ENCODE assay signal across 8 cellular contexts in the genomic region with DNA sequence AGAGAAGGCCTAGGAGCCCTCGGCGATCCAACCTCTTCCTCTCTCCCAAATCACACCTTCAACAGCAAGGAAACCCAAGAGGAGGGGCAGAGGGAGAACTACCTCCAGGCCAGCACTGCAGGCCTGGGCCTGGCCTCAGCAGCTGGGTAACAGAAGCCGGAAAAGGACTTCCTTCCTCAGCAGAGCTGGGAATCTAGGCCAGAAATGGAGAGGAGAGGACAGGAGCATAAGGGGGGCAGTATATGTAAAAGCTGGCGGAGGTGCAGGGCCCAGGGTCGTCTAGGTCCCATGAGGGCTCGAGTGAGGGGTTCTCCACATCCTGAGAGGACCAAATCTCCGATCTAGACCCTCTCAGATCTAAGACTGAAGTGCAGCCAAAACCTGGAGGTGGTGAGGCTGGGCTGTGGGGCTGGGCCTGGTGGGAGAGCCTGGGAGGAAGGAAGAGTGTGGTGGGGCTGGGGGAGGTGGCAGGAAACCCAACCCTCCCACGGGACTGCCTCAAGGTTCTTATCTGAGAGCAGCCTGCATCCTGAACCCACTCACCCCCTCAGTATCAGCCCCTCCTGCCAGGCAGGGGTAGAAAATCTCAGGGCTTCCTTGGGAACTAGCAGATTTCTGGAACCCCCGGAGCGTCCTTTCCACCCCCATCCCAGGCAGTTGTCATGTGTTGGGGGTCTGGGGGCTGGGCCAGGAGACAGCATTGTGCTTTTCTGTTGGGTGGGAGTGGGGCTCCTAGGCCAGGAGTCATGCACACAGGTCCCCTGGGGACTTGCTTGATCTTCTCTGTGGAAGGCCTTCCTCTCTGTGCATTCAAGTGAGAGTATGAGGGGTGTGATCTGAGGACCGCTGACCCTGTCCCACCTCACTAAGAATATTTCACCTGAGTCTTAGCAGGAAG. TPM values are rescaled to one million over a fixed set of nuclear protein-coding genes. Genes with fewer than 3 reads are reported as not detected.
DNase-seq lines count a peak whose midpoint lies in the region; ATAC-seq and TF ChIP-seq lines count a peak whose summit lies in the region.

No MANE protein-coding gene starts in this region.

- TF ChIP-seq CTCF in lower lobe of right lung (IDR thresholded peaks at IDR 0.05) (no peak), H9 (conservative IDR thresholded peaks at IDR 0.05) (no peak)

- no peak overlapping the region for H2BK120ac ChIP-seq in H9 (ENCODE audit: low read depth, low read length, poor library complexity, severe bottlenecking)

- POLR2A ChIA-PET in CD4-positive, alpha-beta memory T cell (lab: Charles Lee; ENCODE audit: partially characterized antibody): interaction anchor here (1.2 to 4.0 kb wide), 3 partner anchors 9 to 32 kb away, joined by 3 to 23 read pairs (median 4); a partner anchor contains a TSS

- H3K14ac ChIP-seq in H9 (ENCODE audit: insufficient read depth, low read length): no peak overlapping the region

- no CpG with 5 or more reads among the region's 11 CpGs for WGBS in H9 (ENCODE audit: extremely low coverage, insufficient read length, low lambda C conversion rate)

- H4K91ac ChIP-seq in H9 (ENCODE audit: insufficient read length, low read depth, low read length): no peak overlapping the region

- no peak overlapping the region for H4K8ac ChIP-seq in H9 (replicated peaks; ENCODE audit: insufficient read length, low read depth, low read length)

- no peak overlapping the region for H2BK15ac ChIP-seq in H9 (ENCODE audit: low read depth, low read length)

- peaks cover 47 to 71% (median 57%) of the 10 kb centered on the region in 4 donors for H3K4me1 Mint-ChIP-seq in CD4-positive, alpha-beta memory T cell
- H3K4me1 Mint-ChIP-seq in H9: peaks cover 22 to 27% of the 10 kb centered on the region in 2 experiments

- no peaks in the 10 kb centered on the region for H3K9me3 ChIP-seq in CD4-positive, alpha-beta memory T cell (ENCODE audit: control insufficient read depth in 1 of 2, low read length in 2 of 2)
- H3K9me3 ChIP-seq in lower lobe of right lung: no peaks in the 10 kb centered on the region
- H3K9me3 ChIP-seq in H9 (ENCODE audit: control insufficient read depth, low read depth, low read length): no peaks in the 10 kb centered on the region

- H3K79me2 ChIP-seq in H9 (ENCODE audit: insufficient read depth, low read length): no peaks in the 10 kb centered on the region

- H3K36me3 ChIP-seq in CD4-positive, alpha-beta memory T cell (ENCODE audit: insufficient read depth, low read length): peaks cover 22% of the 10 kb centered on the region
- peaks cover 59% of the 10 kb centered on the region for H3K36me3 ChIP-seq in lower lobe of right lung

- H3K27me3 ChIP-seq in CD4-positive, alpha-beta memory T cell (ENCODE audit: insufficient read depth, low read length): no peaks in the 10 kb centered on the region
- H3K27me3 ChIP-seq in lower lobe of right lung (ENCODE audit: low read depth) (no peaks in the 10 kb centered on the region), H9 (ENCODE audit: insufficient read depth, low read length) (no peaks in the 10 kb centered on the region)

- peak; percentile 29 to 71 (median 36) for DNase-seq in CD4-positive, alpha-beta memory T cell
- peak; percentile 18 for DNase-seq in activated T-helper 9 cell treated with anti-CD3 and anti-CD28 coated beads, Interleukin-2, amount 50 U/mL, for 16 hours (ENCODE audit: low read depth)
- DNase-seq in lower lobe of right lung (no peak), amniotic stem cell (lab: John Stamatoyannopoulos, UW) (no peak), H9 (no peak)

- H3K9ac ChIP-seq in H9 (ENCODE audit: extremely low read depth, insufficient read length, low read length): no peak overlapping the region

- H2AFZ ChIP-seq in H9 (ENCODE audit: low read length): no peak overlapping the region

- CTCF ChIA-PET in CD4-positive, alpha-beta memory T cell (lab: Charles Lee; ENCODE audit: partially characterized antibody): interaction anchor here (1.9 to 3.5 kb wide), 3 partner anchors 12 to 15 kb away, joined by 5 to 18 read pairs (median 8); no protein-coding TSS in a partner anchor

- peak overlapping the region; percentile 60 for H3K27ac ChIP-seq in CD4-positive, alpha-beta memory T cell (ENCODE audit: low read depth, low read length)
- H3K27ac ChIP-seq in lower lobe of right lung: peak overlapping the region; percentile 67
- H3K27ac ChIP-seq in H9 (ENCODE audit: insufficient read length, low read depth, low read length): no peak overlapping the region

- H3T11ph ChIP-seq in H9 (ENCODE audit: low read length): no peak overlapping the region

- no peaks in the 10 kb centered on the region for H3K27me3 Mint-ChIP-seq in CD4-positive, alpha-beta memory T cell
- H3K27me3 Mint-ChIP-seq in H9 (ENCODE audit: low read depth): no peaks in the 10 kb centered on the region

- intact Hi-C loops in CD4-positive, alpha-beta memory T cell (cut with micrococcal nuclease): no loop called here
- intact Hi-C loops in lower lobe of right lung (cut with DNase I): no loop called here

- no peaks in the 10 kb centered on the region for H3K79me1 ChIP-seq in H9 (ENCODE audit: insufficient read depth, low read depth, low read length, poor library complexity, severe bottlenecking)

- H3K23me2 ChIP-seq in H9 (ENCODE audit: insufficient read length, low read depth, low read length, poor library complexity, severe bottlenecking): no peaks in the 10 kb centered on the region

- H3K36me3 Mint-ChIP-seq in CD4-positive, alpha-beta memory T cell: peaks cover 44 to 64% of the 10 kb centered on the region in 2 donors
- peaks cover 14 to 39% (median 30%) of the 10 kb centered on the region in 3 experiments for H3K36me3 Mint-ChIP-seq in H9 (ENCODE audit: insufficient read depth in 1 of 3, low read depth in 3 of 3)

- peaks cover 67% of the 10 kb centered on the region for H3K4me1 ChIP-seq in CD4-positive, alpha-beta memory T cell (ENCODE audit: insufficient read depth, low read length)
- peaks cover 70% of the 10 kb centered on the region for H3K4me1 ChIP-seq in lower lobe of right lung
- H3K4me1 ChIP-seq in H9 (ENCODE audit: insufficient read depth, low read length): no peaks in the 10 kb centered on the region

- no peak overlapping the region for H3K4me3 ChIP-seq in CD4-positive, alpha-beta memory T cell (ENCODE audit: low read length in 2 of 2)
- no peak overlapping the region for H3K4me3 ChIP-seq in lower lobe of right lung

- H3K4me3 Mint-ChIP-seq in CD4-positive, alpha-beta memory T cell: peak overlapping the region; percentile 54 to 83 (median 78)
- H3K4me3 Mint-ChIP-seq in H9: no peak overlapping the region

- no peak overlapping the region for H3K23ac ChIP-seq in H9 (ENCODE audit: insufficient read length, low read depth, low read length)

- H2AK5ac ChIP-seq in H9 (ENCODE audit: insufficient read length, low read length): no peak overlapping the region

- H2BK12ac ChIP-seq in H9 (ENCODE audit: insufficient read length, low read depth, low read length): no peak overlapping the region

- no peak overlapping the region for H3K56ac ChIP-seq in H9 (ENCODE audit: insufficient read length, low read depth, low read length)

- no peaks in the 10 kb centered on the region for H4K20me1 ChIP-seq in H9 (ENCODE audit: control insufficient read depth, insufficient read depth, insufficient read length)

- H3K9me3 Mint-ChIP-seq in CD4-positive, alpha-beta memory T cell: no peaks in the 10 kb centered on the region
- H3K9me3 Mint-ChIP-seq in H9: no peaks in the 10 kb centered on the region

- H3K27ac Mint-ChIP-seq in CD4-positive, alpha-beta memory T cell: peak overlapping the region; percentile 84 to 98 (median 95)
- H3K27ac Mint-ChIP-seq in H9: peak overlapping the region in 1 of 3 experiments; percentile 79; a peak in 2 of 7 replicates

- no peak overlapping the region for H3K4me2 ChIP-seq in H9 (ENCODE audit: insufficient read depth, insufficient read length, low read length)

- no peak overlapping the region for H3K4ac ChIP-seq in H9 (ENCODE audit: low read depth, low read length)

- H4K5ac ChIP-seq in H9 (ENCODE audit: insufficient read length, low read depth, low read length): no peak overlapping the region

- no peak overlapping the region for H2BK20ac ChIP-seq in H9 (ENCODE audit: low read depth, low read length, poor library complexity, severe bottlenecking)

- H2BK5ac ChIP-seq in H9 (ENCODE audit: insufficient read length, low read length): no peak overlapping the region

- ATAC-seq in HG03378 (IDR thresholded peaks at IDR 0.05; ENCODE audit: unreplicated experiment) (peak; percentile 30), lower lobe of right lung (peak; percentile 64 to 68), GM21381 (IDR thresholded peaks at IDR 0.05; ENCODE audit: unreplicated experiment) (no peak), GM19324 (IDR thresholded peaks at IDR 0.05; ENCODE audit: low FRiP score, unreplicated experiment) (no peak)

- no peak overlapping the region for H3K18ac ChIP-seq in H9 (ENCODE audit: insufficient read length, low read depth, low read length)

RNA-seq across cellular contexts. Expression of a gene that starts 33.0 kb away (rescaled TPM):
- total RNA-seq in CD4-positive, alpha-beta memory T cell: 10 to 100 TPM; 43.4 to 46.9 TPM
- 1 to 10 TPM in 1 of 2 donors, under 1 TPM in 1; 0.13 to 4.1 TPM for polyA plus RNA-seq in CD4-positive, alpha-beta memory T cell
- total RNA-seq in lower lobe of right lung (50.5 TPM), H9 (2021) (13.1 and 13.2 TPM in 2 replicates)

RNA-seq across cellular contexts. Expression of a gene that starts 50.0 kb away (rescaled TPM):
- total RNA-seq in CD4-positive, alpha-beta memory T cell: 10 to 100 TPM; 78.0 to 81.1 TPM
- polyA plus RNA-seq in CD4-positive, alpha-beta memory T cell: 10 to 100 TPM; 17.9 to 20.4 TPM
- total RNA-seq in lower lobe of right lung: 45.3 TPM
- 44.6 and 45.9 TPM in 2 replicates for total RNA-seq in H9 (2021)

RNA-seq across cellular contexts. Expression of a gene that starts 54.6 kb away (rescaled TPM):
- 100 to 1,000 TPM; 213 to 237 TPM for total RNA-seq in CD4-positive, alpha-beta memory T cell
- polyA plus RNA-seq in CD4-positive, alpha-beta memory T cell: 10 to 100 TPM in 1 of 2 donors, 1 to 10 TPM in 1; 7.7 to 26.8 TPM
- total RNA-seq in lower lobe of right lung (77.9 TPM), H9 (2021) (47.2 and 49.6 TPM in 2 replicates)

Comparison
In these comparisons a context has a peak if more than half of its experiments do, and no peak if none do; other contexts are left out.
1. DNase-seq: peak in CD4-positive, alpha-beta memory T cell (5 of 5) and activated T-helper 9 cell treated with anti-CD3 and anti-CD28 coated beads, Interleukin-2, amount 50 U/mL, for 16 hours (single experiment); none in lower lobe of right lung (single experiment), amniotic stem cell (single experiment) and H9 (single experiment).
2. H3K4me3 Mint-ChIP-seq: peak in CD4-positive, alpha-beta memory T cell (8 of 8); none in H9 (0 of 2).
3. ATAC-seq: peak in HG03378 (single experiment) and lower lobe of right lung (2 of 2); none in GM21381 (single experiment) and GM19324 (single experiment).